ENCODE assay signal across 9 cellular contexts in genomic region chr2:12827721-12828120, GRCh38.
"Had no signal": no experiment of that assay in that cellular context is flagged by ENCODE, and none has a peak within 500 bp of the region (broad histone marks: within the 10 kb centered on the region; RNA-seq: fewer than 3 reads in every experiment).

No MANE protein-coding gene starts in this region.

- DNase-seq: H7, HFFc6, KBM-7 had no signal

- H3K4me3 Mint-ChIP-seq: GM23338, HFFc6, IgD-negative memory B cell had no signal

- ATAC-seq: GM23338, HCT116, HepG2 had no signal

- H3K27ac Mint-ChIP-seq: GM23338, HFFc6, IgD-negative memory B cell had no signal

- FAIRE-seq: HepG2 had no signal

- H3K9me3 Mint-ChIP-seq: GM23338, HFFc6, IgD-negative memory B cell had no signal

- H3K4me1 ChIP-seq: HAP-1 had no signal

- H3K4me3 ChIP-seq: GM23338, HAP-1 had no signal

- H3K36me3 Mint-ChIP-seq: IgD-negative memory B cell had no signal

- H3K9me3 ChIP-seq: HAP-1 had no signal

- H2AFZ ChIP-seq: GM23338 had no signal

- H3K36me3 ChIP-seq: HAP-1 had no signal

- H3K4me2 ChIP-seq: GM23338 had no signal

- H3K27ac ChIP-seq: HL-60 had no signal
